8 cellular contexts compared by ENCODE assay signal in genomic region chr15:71115567-71116351, GRCh38. TPM values are rescaled to one million over a fixed set of nuclear protein-coding genes. Genes with fewer than 3 reads are reported as not detected.
A peak's percentile ranks its signal among the peaks of the same experiment; 100 is the strongest.
DNase-seq lines count a peak whose midpoint lies in the region; ATAC-seq and TF ChIP-seq lines count a peak whose summit lies in the region.

No MANE protein-coding gene starts in this region.

- no peaks in the 10 kb centered on the region for H4K20me1 ChIP-seq in PC-9 (ENCODE audit: insufficient read depth)

- peaks cover 44% of the 10 kb centered on the region for H3K4me1 ChIP-seq in PC-9 (replicated peaks; ENCODE audit: insufficient read depth)
- peaks cover 7% of the 10 kb centered on the region for H3K4me1 ChIP-seq in lower lobe of right lung

- H3K79me2 ChIP-seq in PC-9 (ENCODE audit: low read depth) = peaks cover 51% of the 10 kb centered on the region

- H3K27ac Mint-ChIP-seq in activated CD4-positive, alpha-beta T cell treated with anti-CD3 and anti-CD28 coated beads, Interleukin-2, amount 10 ng/mL, durations not matched to agents 7 days and 5 days = no peak overlapping the region
- H3K27ac Mint-ChIP-seq in dendritic cell treated with granulocyte-macrophage colony-stimulating factor and Interleukin-4, amounts not matched to agents 40 ng/mL and 50 ng/mL, for 4 days = no peak overlapping the region
- peak overlapping the region; percentile 85 for H3K27ac Mint-ChIP-seq in type B pancreatic cell

- H2AFZ ChIP-seq in PC-9 = peak overlapping the region; percentile 74

- peak overlapping the region; percentile 41 for H3K4me3 Mint-ChIP-seq in activated CD4-positive, alpha-beta T cell treated with anti-CD3 and anti-CD28 coated beads, Interleukin-2, amount 10 ng/mL, durations not matched to agents 7 days and 5 days
- H3K4me3 Mint-ChIP-seq in dendritic cell treated with granulocyte-macrophage colony-stimulating factor and Interleukin-4, amounts not matched to agents 40 ng/mL and 50 ng/mL, for 4 days = peak overlapping the region; percentile 79
- peak overlapping the region; percentile 91 for H3K4me3 Mint-ChIP-seq in type B pancreatic cell

- peak; percentile 32 for ATAC-seq in HG02852 (IDR thresholded peaks at IDR 0.05; ENCODE audit: unreplicated experiment)
- ATAC-seq in lower lobe of right lung = peak; percentile 57 to 60

- CTCF ChIA-PET in activated CD4-positive, alpha-beta T cell treated with anti-CD3 and anti-CD28 coated beads, Interleukin-2, amount 10 ng/mL, durations not matched to agents 7 days and 5 days (lab: Charles Lee) = no interaction called here
- CTCF ChIA-PET in PC-9 (lab: Charles Lee) = interaction anchor here (0.6 to 0.7 kb wide), 3 partner anchors 16 to 181 kb away, joined by 3 to 7 read pairs (median 5); no protein-coding TSS in a partner anchor

- peaks cover 24% of the 10 kb centered on the region for H3F3A ChIP-seq in PC-9 (ENCODE audit: insufficient read depth, low read depth)

- H3K9me3 ChIP-seq in PC-9 (ENCODE audit: insufficient read depth, low read depth) = no peaks in the 10 kb centered on the region
- H3K9me3 ChIP-seq in lower lobe of right lung = no peaks in the 10 kb centered on the region

- no peaks in the 10 kb centered on the region for H3K36me3 Mint-ChIP-seq in activated CD4-positive, alpha-beta T cell treated with anti-CD3 and anti-CD28 coated beads, Interleukin-2, amount 10 ng/mL, durations not matched to agents 7 days and 5 days (ENCODE audit: low read depth)
- H3K36me3 Mint-ChIP-seq in dendritic cell treated with granulocyte-macrophage colony-stimulating factor and Interleukin-4, amounts not matched to agents 40 ng/mL and 50 ng/mL, for 4 days (ENCODE audit: low read depth) = no peaks in the 10 kb centered on the region
- H3K36me3 Mint-ChIP-seq in type B pancreatic cell = peaks cover 4% of the 10 kb centered on the region

- H3K27me3 ChIP-seq in PC-9 (ENCODE audit: insufficient read depth, low read depth) (no peaks in the 10 kb centered on the region), lower lobe of right lung (ENCODE audit: low read depth) (no peaks in the 10 kb centered on the region)

- no peaks in the 10 kb centered on the region for H3K9me2 ChIP-seq in PC-9 (ENCODE audit: insufficient read depth)

- H3K4me1 Mint-ChIP-seq in activated CD4-positive, alpha-beta T cell treated with anti-CD3 and anti-CD28 coated beads, Interleukin-2, amount 10 ng/mL, durations not matched to agents 7 days and 5 days = peaks cover 7% of the 10 kb centered on the region
- peaks cover 9% of the 10 kb centered on the region for H3K4me1 Mint-ChIP-seq in dendritic cell treated with granulocyte-macrophage colony-stimulating factor and Interleukin-4, amounts not matched to agents 40 ng/mL and 50 ng/mL, for 4 days (ENCODE audit: low read depth)
- H3K4me1 Mint-ChIP-seq in type B pancreatic cell (ENCODE audit: unreplicated experiment) = peaks cover 67% of the 10 kb centered on the region

- peak overlapping the region; percentile 89 for H3K4me2 ChIP-seq in PC-9

- TF ChIP-seq CTCF in PC-9 (conservative IDR thresholded peaks at IDR 0.05) = no peak
- TF ChIP-seq CTCF in lower lobe of right lung (IDR thresholded peaks at IDR 0.05) = no peak
- TF ChIP-seq CTCF in type B pancreatic cell (conservative IDR thresholded peaks at IDR 0.05) = peak; percentile 5

- peak overlapping the region; percentile 84 for H3K4me3 ChIP-seq in PC-9
- H3K4me3 ChIP-seq in lower lobe of right lung = peak overlapping the region; percentile 69

- no peaks in the 10 kb centered on the region for H3K9me3 Mint-ChIP-seq in activated CD4-positive, alpha-beta T cell treated with anti-CD3 and anti-CD28 coated beads, Interleukin-2, amount 10 ng/mL, durations not matched to agents 7 days and 5 days
- H3K9me3 Mint-ChIP-seq in dendritic cell treated with granulocyte-macrophage colony-stimulating factor and Interleukin-4, amounts not matched to agents 40 ng/mL and 50 ng/mL, for 4 days = no peaks in the 10 kb centered on the region
- H3K9me3 Mint-ChIP-seq in type B pancreatic cell = no peaks in the 10 kb centered on the region

- no peak for DNase-seq in activated CD4-positive, alpha-beta T cell treated with anti-CD3 and anti-CD28 coated beads, Interleukin-2, amount 10 ng/mL, durations not matched to agents 7 days and 5 days
- DNase-seq in activated CD4-positive, alpha-beta T cell treated with anti-CD3 and anti-CD28 coated beads for 1 hour = no peak
- DNase-seq in PC-9 (peak; percentile 54 to 57), lower lobe of right lung (peak; percentile 79), type B pancreatic cell (ENCODE audit: extremely low spot score, unreplicated experiment) (peak; percentile 76), HPDE6-E6E7 (ENCODE audit: extremely low spot score) (no peak)

- H3K27ac ChIP-seq in PC-9 (peak overlapping the region; percentile 91), lower lobe of right lung (peak overlapping the region; percentile 75)

- H3K27me3 Mint-ChIP-seq in activated CD4-positive, alpha-beta T cell treated with anti-CD3 and anti-CD28 coated beads, Interleukin-2, amount 10 ng/mL, durations not matched to agents 7 days and 5 days = peaks cover 37% of the 10 kb centered on the region
- H3K27me3 Mint-ChIP-seq in dendritic cell treated with granulocyte-macrophage colony-stimulating factor and Interleukin-4, amounts not matched to agents 40 ng/mL and 50 ng/mL, for 4 days = peaks cover 54% of the 10 kb centered on the region
- H3K27me3 Mint-ChIP-seq in type B pancreatic cell = peaks cover 34% of the 10 kb centered on the region

- H3K36me3 ChIP-seq in PC-9 (ENCODE audit: low read depth) = peaks cover 8% of the 10 kb centered on the region; the same call in 1 of the 2 replicates
- H3K36me3 ChIP-seq in lower lobe of right lung = no peaks in the 10 kb centered on the region

- POLR2A ChIA-PET in activated CD4-positive, alpha-beta T cell treated with anti-CD3 and anti-CD28 coated beads, Interleukin-2, amount 10 ng/mL, durations not matched to agents 7 days and 5 days (lab: Charles Lee) = no interaction called here
- POLR2A ChIA-PET in PC-9 (lab: Charles Lee; ENCODE audit: unreplicated experiment) = interaction anchor here (0.5 to 1.0 kb wide), 4 partner anchors 178 to 378 kb away, joined by 3 to 11 read pairs (median 4); no protein-coding TSS in a partner anchor

- intact Hi-C loops in PC-9 (cut with micrococcal nuclease; ENCODE audit: unreplicated experiment) (loop anchor here (1.0 to 5.0 kb wide), 6 partner anchors 36 to 325 kb away; no protein-coding TSS in a partner anchor), lower lobe of right lung (cut with DNase I) (loop anchor here (10.0 kb wide), 1 partner anchor 329 kb away; no protein-coding TSS in a partner anchor)
- intact Hi-C loops in dendritic cell treated with granulocyte-macrophage colony-stimulating factor and Interleukin-4, amounts not matched to agents 40 ng/mL and 50 ng/mL, for 4 days (cut with micrococcal nuclease) = loop anchor here (1.0 kb wide), 1 partner anchor 325 kb away; no protein-coding TSS in a partner anchor

- BruUV-seq in PC-9 (replicated peaks; lab: Mats Ljungman, UMichigan) = no TSS peak

RNA-seq across cellular contexts. Expression of gene THSD4, which starts 0.5 kb away (rescaled TPM):
- total RNA-seq in activated CD4-positive, alpha-beta T cell treated with anti-CD3 and anti-CD28 coated beads, Interleukin-2, amount 10 ng/mL, durations not matched to agents 7 days and 5 days = not detected
- 29.3 and 33.1 TPM in 2 replicates for total RNA-seq in PC-9 (2021)
- 18.2 TPM for total RNA-seq in lower lobe of right lung
- total RNA-seq in type B pancreatic cell (ENCODE audit: low replicate concordance) = 23.1 and 43.3 TPM in 2 replicates

Comparison
In these comparisons a context has a peak if more than half of its experiments do, and no peak if none do; other contexts are left out.
1. DNase-seq: peak in PC-9 (2 of 2), lower lobe of right lung (single experiment) and type B pancreatic cell (single experiment); none in activated CD4-positive, alpha-beta T cell treated with anti-CD3 and anti-CD28 coated beads, Interleukin-2, amount 10 ng/mL, durations not matched to agents 7 days and 5 days (single experiment), activated CD4-positive, alpha-beta T cell treated with anti-CD3 and anti-CD28 coated beads for 1 hour (single experiment) and HPDE6-E6E7 (single experiment).
2. H3K4me3 Mint-ChIP-seq: peak in every context shown above with its lines; median percentile 91 in type B pancreatic cell; 79 in dendritic cell treated with granulocyte-macrophage colony-stimulating factor and Interleukin-4, amounts not matched to agents 40 ng/mL and 50 ng/mL, for 4 days; 41 in activated CD4-positive, alpha-beta T cell treated with anti-CD3 and anti-CD28 coated beads, Interleukin-2, amount 10 ng/mL, durations not matched to agents 7 days and 5 days.
3. RNA of gene THSD4, which starts 0.5 kb away (total RNA-seq): 23.1 to 43.3 TPM in type B pancreatic cell, 29.3 to 33.1 TPM in PC-9 and 18.2 TPM in lower lobe of right lung (single experiment); not detected in activated CD4-positive, alpha-beta T cell treated with anti-CD3 and anti-CD28 coated beads, Interleukin-2, amount 10 ng/mL, durations not matched to agents 7 days and 5 days; every median in the first group is over 10 times any median in the second.